ENCODE assay signal across 8 cellular contexts in genomic region chr11:66002648-66003225, GRCh38. TPM values are rescaled to one million over a fixed set of nuclear protein-coding genes. Genes with fewer than 3 reads are reported as not detected.
A peak's percentile ranks its signal among the peaks of the same experiment; 100 is the strongest.
DNase-seq lines count a peak whose midpoint lies in the region; ATAC-seq lines count a peak whose summit lies in the region.

No MANE protein-coding gene starts in this region.

- H3K4me3 ChIP-seq in skeletal muscle cell (ENCODE audit: low read depth, low read length): peak overlapping the region; percentile 83

- peaks cover 48% of the 10 kb centered on the region for H3K36me3 Mint-ChIP-seq in activated naive CD4-positive, alpha-beta T cell treated with anti-CD3 and anti-CD28 coated beads for 36 hours (ENCODE audit: low read depth)
- peaks cover 58% of the 10 kb centered on the region for H3K36me3 Mint-ChIP-seq in activated naive CD8-positive, alpha-beta T cell treated with anti-CD3 and anti-CD28 coated beads for 36 hours

- peak; percentile 90 for ATAC-seq in left ventricle myocardium superior

- CTCF ChIA-PET in activated naive CD4-positive, alpha-beta T cell treated with anti-CD3 and anti-CD28 coated beads for 36 hours (lab: Charles Lee): interaction anchor here (0.6 to 1.5 kb wide), 7 partner anchors 13 to 116 kb away, joined by 3 to 6 read pairs (median 3); no protein-coding TSS in a partner anchor

- H3K4me1 Mint-ChIP-seq in activated naive CD4-positive, alpha-beta T cell treated with anti-CD3 and anti-CD28 coated beads for 36 hours (ENCODE audit: low read depth): peaks cover 40% of the 10 kb centered on the region
- peaks cover 41% of the 10 kb centered on the region for H3K4me1 Mint-ChIP-seq in activated naive CD8-positive, alpha-beta T cell treated with anti-CD3 and anti-CD28 coated beads for 36 hours

- no peaks in the 10 kb centered on the region for H3K27me3 Mint-ChIP-seq in activated naive CD4-positive, alpha-beta T cell treated with anti-CD3 and anti-CD28 coated beads for 36 hours (ENCODE audit: low read depth)
- no peaks in the 10 kb centered on the region for H3K27me3 Mint-ChIP-seq in activated naive CD8-positive, alpha-beta T cell treated with anti-CD3 and anti-CD28 coated beads for 36 hours

- peak overlapping the region; percentile 99 for H3K4me3 Mint-ChIP-seq in activated naive CD4-positive, alpha-beta T cell treated with anti-CD3 and anti-CD28 coated beads for 36 hours
- peak overlapping the region; percentile 100 for H3K4me3 Mint-ChIP-seq in activated naive CD8-positive, alpha-beta T cell treated with anti-CD3 and anti-CD28 coated beads for 36 hours

- peak overlapping the region; percentile 99 for H3K27ac Mint-ChIP-seq in activated naive CD4-positive, alpha-beta T cell treated with anti-CD3 and anti-CD28 coated beads for 36 hours
- H3K27ac Mint-ChIP-seq in activated naive CD8-positive, alpha-beta T cell treated with anti-CD3 and anti-CD28 coated beads for 36 hours: peak overlapping the region; percentile 99

- no peaks in the 10 kb centered on the region for H3K9me3 Mint-ChIP-seq in activated naive CD4-positive, alpha-beta T cell treated with anti-CD3 and anti-CD28 coated beads for 36 hours
- no peaks in the 10 kb centered on the region for H3K9me3 Mint-ChIP-seq in activated naive CD8-positive, alpha-beta T cell treated with anti-CD3 and anti-CD28 coated beads for 36 hours

- intact Hi-C loops in activated naive CD4-positive, alpha-beta T cell treated with anti-CD3 and anti-CD28 coated beads for 36 hours (cut with micrococcal nuclease): loop anchor here (1.0 to 5.0 kb wide), 9 partner anchors 20 to 430 kb away; partner anchors contain the start of genes CFL1, FAM89B, KAT5 and PCNX3
- intact Hi-C loops in left ventricle myocardium superior (cut with micrococcal nuclease): no loop called here

- DNase-seq in activated naive CD4-positive, alpha-beta T cell treated with anti-CD3 and anti-CD28 coated beads for 36 hours: no peak
- DNase-seq in activated naive CD4-positive, alpha-beta T cell treated with Interleukin-2 at 50 U/mL for 16 hours: no peak
- peak; percentile 53 for DNase-seq in HCEC 1CT
- DNase-seq in M059J (ENCODE audit: low read depth): peak; percentile 47
- peak; percentile 80 for DNase-seq in activated naive CD8-positive, alpha-beta T cell treated with anti-CD3 and anti-CD28 coated beads for 36 hours
- no peak for DNase-seq in left ventricle myocardium superior
- no peak for DNase-seq in skeletal muscle cell (ENCODE audit: low read depth)
- DNase-seq in NCI-H1105 (lab: John Stamatoyannopoulos, UW): no peak

RNA-seq across cellular contexts. Expression of gene BANF1, which starts 0.4 kb away (rescaled TPM):
- 100 to 1,000 TPM; 347 to 369 TPM for total RNA-seq in activated naive CD4-positive, alpha-beta T cell treated with anti-CD3 and anti-CD28 coated beads for 36 hours
- total RNA-seq in M059J (2014; rRNA removed; shearing (Covaris generic)): 97.1 and 106 TPM in 2 replicates
- 100 to 1,000 TPM; 253 to 277 TPM for total RNA-seq in activated naive CD8-positive, alpha-beta T cell treated with anti-CD3 and anti-CD28 coated beads for 36 hours
- 238 TPM for total RNA-seq in left ventricle myocardium superior

RNA-seq across cellular contexts. Expression of gene EIF1AD, which starts 0.8 kb away (rescaled TPM):
- total RNA-seq in activated naive CD4-positive, alpha-beta T cell treated with anti-CD3 and anti-CD28 coated beads for 36 hours: 10 to 100 TPM; 31.2 to 31.7 TPM
- total RNA-seq in M059J (2014; rRNA removed; shearing (Covaris generic)): 46.0 and 46.9 TPM in 2 replicates
- total RNA-seq in activated naive CD8-positive, alpha-beta T cell treated with anti-CD3 and anti-CD28 coated beads for 36 hours: 10 to 100 TPM; 56.8 to 63.7 TPM
- total RNA-seq in left ventricle myocardium superior: 22.8 TPM

RNA-seq across cellular contexts. Expression of gene CST6, which starts 9.1 kb away (rescaled TPM):
- not detected for total RNA-seq in activated naive CD4-positive, alpha-beta T cell treated with anti-CD3 and anti-CD28 coated beads for 36 hours
- 0.20 TPM in 1 of 2 replicates, not detected in the other for total RNA-seq in M059J (2014; rRNA removed; shearing (Covaris generic))
- total RNA-seq in activated naive CD8-positive, alpha-beta T cell treated with anti-CD3 and anti-CD28 coated beads for 36 hours: not detected
- not detected for total RNA-seq in left ventricle myocardium superior

RNA-seq across cellular contexts. Expression of gene CATSPER1, which starts 23.5 kb away (rescaled TPM):
- not detected for total RNA-seq in activated naive CD4-positive, alpha-beta T cell treated with anti-CD3 and anti-CD28 coated beads for 36 hours
- 1.6 TPM in 2 replicates for total RNA-seq in M059J (2014; rRNA removed; shearing (Covaris generic))
- total RNA-seq in activated naive CD8-positive, alpha-beta T cell treated with anti-CD3 and anti-CD28 coated beads for 36 hours: not detected
- not detected for total RNA-seq in left ventricle myocardium superior

RNA-seq across cellular contexts. Expression of gene SART1, which starts 41.2 kb away (rescaled TPM):
- 10 to 100 TPM; 50.1 to 59.9 TPM for total RNA-seq in activated naive CD4-positive, alpha-beta T cell treated with anti-CD3 and anti-CD28 coated beads for 36 hours
- 60.3 and 102 TPM in 2 replicates for total RNA-seq in M059J (2014; rRNA removed; shearing (Covaris generic))
- total RNA-seq in activated naive CD8-positive, alpha-beta T cell treated with anti-CD3 and anti-CD28 coated beads for 36 hours: 10 to 100 TPM; 59.6 to 62.6 TPM
- 32.2 TPM for total RNA-seq in left ventricle myocardium superior

Comparison
In these comparisons a context has a peak if more than half of its experiments do, and no peak if none do; other contexts are left out.
1. DNase-seq: peak in HCEC 1CT (single experiment), M059J (single experiment) and activated naive CD8-positive, alpha-beta T cell treated with anti-CD3 and anti-CD28 coated beads for 36 hours (single experiment); none in activated naive CD4-positive, alpha-beta T cell treated with anti-CD3 and anti-CD28 coated beads for 36 hours (single experiment), activated naive CD4-positive, alpha-beta T cell treated with Interleukin-2 at 50 U/mL for 16 hours (single experiment), left ventricle myocardium superior (single experiment), skeletal muscle cell (single experiment) and NCI-H1105 (single experiment).